1 cellular context compared by ENCODE assay signal in genomic region chr4:38003102-38003501, GRCh38.
TF ChIP-seq lines count a peak whose summit lies in the region.

No MANE protein-coding gene starts in this region.

TF ChIP-seq in GM23338, 12 proteins besides CTCF, POLR2A, EP300 and RAD21 (continued from another document):
- TF ChIP-seq ZNF462 (CRISPR knock-in tag; IDR thresholded peaks at IDR 0.05), result no peak
